Comparison of ENCODE assay signal across 8 cellular contexts in genomic region chr4:127880764-127881564, GRCh38. TPM values are rescaled to one million over a fixed set of nuclear protein-coding genes. Genes with fewer than 3 reads are reported as not detected.
DNase-seq lines count a peak whose midpoint lies in the region; ATAC-seq and TF ChIP-seq lines count a peak whose summit lies in the region.

Gene PLK4 (plus strand): TSS chr4:127880893. CDS start chr4:127881135, 242 bp downstream.

- peak; percentile 62 for TF ChIP-seq POLR2A in GM18505 (IDR thresholded peaks at IDR 0.05; ENCODE audit: borderline replicate concordance, extremely low read depth, insufficient read depth, insufficient read length)

- H3K4me1 ChIP-seq in urinary bladder (ENCODE audit: insufficient read depth) = no peaks in the 10 kb centered on the region

- H3K4me3 ChIP-seq in urinary bladder (ENCODE audit: low read depth, low read length) = peak within 1 kb of the TSS; percentile 81

- no peaks in the 10 kb centered on the region for H3K36me3 ChIP-seq in urinary bladder (ENCODE audit: insufficient read depth)

- H3K27ac ChIP-seq in angular gyrus (ENCODE audit: low read depth, low read length) = peak within 1 kb of the TSS; percentile 66
- peak within 1 kb of the TSS; percentile 11 for H3K27ac ChIP-seq in urinary bladder (ENCODE audit: low read depth)

- no peak for TF ChIP-seq CTCF in progenitor cell of endocrine pancreas (IDR thresholded peaks at IDR 0.05; ENCODE audit: unreplicated experiment)

- WGBS in urinary bladder = under 1% methylated on average over 70 of the region's 70 CpGs

- intact Hi-C loops in left ventricle myocardium superior (cut with micrococcal nuclease) = no loop called here

- DNase-seq in NCI-H187 treated with DMSO at 0.1 percent for 48 hours (lab: John Stamatoyannopoulos, UW) (peak; percentile 20), T-helper 2 cell (peak; percentile 78 to 98 (median 90)), left ventricle myocardium superior (peak; percentile 96), progenitor cell of endocrine pancreas (ENCODE audit: low spot score, unreplicated experiment) (peak; percentile 94)

- ATAC-seq in GM18505 (IDR thresholded peaks at IDR 0.05; ENCODE audit: unreplicated experiment) = peak; percentile 93
- ATAC-seq in HG02970 (IDR thresholded peaks at IDR 0.05; ENCODE audit: low FRiP score, unreplicated experiment) = peak; percentile 98
- ATAC-seq in left ventricle myocardium superior = peak; percentile 99

- H3K4me1 Mint-ChIP-seq in progenitor cell of endocrine pancreas (ENCODE audit: low read depth) = peaks cover 10% of the 10 kb centered on the region

- H3K27me3 Mint-ChIP-seq in progenitor cell of endocrine pancreas = no peaks in the 10 kb centered on the region

- H3K27ac Mint-ChIP-seq in progenitor cell of endocrine pancreas = peak within 1 kb of the TSS; percentile 99

- peak within 1 kb of the TSS; percentile 99 for H3K4me3 Mint-ChIP-seq in progenitor cell of endocrine pancreas (ENCODE audit: low read depth)

- no peaks in the 10 kb centered on the region for H3K9me3 Mint-ChIP-seq in progenitor cell of endocrine pancreas (ENCODE audit: low read depth)

- peaks cover 5% of the 10 kb centered on the region for H3K36me3 Mint-ChIP-seq in progenitor cell of endocrine pancreas (ENCODE audit: insufficient read depth)

RNA-seq across cellular contexts. Expression of gene PLK4, which starts in this region (rescaled TPM):
- total RNA-seq in left ventricle myocardium superior (1.3 TPM), progenitor cell of endocrine pancreas (21.7 and 24.7 TPM in 2 replicates), urinary bladder (21.6 TPM)
- 1.5 TPM for polyA plus RNA-seq in urinary bladder

Comparison
In these comparisons a context has a peak if more than half of its experiments do, and no peak if none do; other contexts are left out.
1. Peak in every context shown above with its lines: DNase-seq, ATAC-seq, H3K4me3 ChIP-seq and H3K27ac ChIP-seq.
2. DNase-seq: peak in every context shown above with its lines; median percentile 96 in left ventricle myocardium superior; 94 in progenitor cell of endocrine pancreas; 90 in T-helper 2 cell; 20 in NCI-H187 treated with DMSO at 0.1 percent for 48 hours.